30 cellular contexts compared by ENCODE assay signal in the genomic region with DNA sequence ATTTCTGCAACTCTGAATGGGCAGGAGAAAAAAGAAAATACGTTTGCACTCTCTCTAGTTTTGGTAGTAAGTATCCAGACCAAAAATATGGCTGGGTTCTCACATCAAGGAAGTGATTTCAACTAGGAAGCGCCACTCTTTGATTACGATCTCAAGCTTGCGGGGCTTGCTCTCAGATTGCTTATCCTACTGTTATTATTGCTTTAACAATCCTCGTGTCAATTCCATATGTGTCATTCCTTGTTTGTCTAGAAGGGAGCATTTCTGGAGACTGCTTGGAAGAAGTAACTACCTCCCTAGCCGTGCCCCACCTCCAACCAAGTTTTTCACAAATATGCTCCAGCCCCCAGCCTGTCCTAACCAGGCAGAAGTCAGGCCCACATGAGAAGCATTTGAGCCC. TPM values are rescaled to one million over a fixed set of nuclear protein-coding genes. Genes with fewer than 3 reads are reported as not detected.
DNase-seq lines count a peak whose midpoint lies in the region; ATAC-seq and TF ChIP-seq lines count a peak whose summit lies in the region.
"Had no signal": no experiment of that assay in that cellular context is flagged by ENCODE, and none has a peak within 500 bp of the region (broad histone marks: within the 10 kb centered on the region; RNA-seq: fewer than 3 reads in every experiment).

No MANE protein-coding gene starts in this region.

- no peak overlapping the region for H3K9ac ChIP-seq in neural progenitor cell
- H3K9ac ChIP-seq: parathyroid adenoma had no signal

- no peak for TF ChIP-seq EP300 in transverse colon (IDR thresholded peaks at IDR 0.05; ENCODE audit: low read depth)

- in situ Hi-C loops in transverse colon (cut with MboI; ENCODE audit: low pct_ligation_motif_present in 1 of 4, low pct_unique_long_range_greater_than_20kb in 1 of 4, low sequenced_read_pairs in 3 of 4): no loop called here

- H3K4me2 ChIP-seq in neural progenitor cell: no peak overlapping the region

- no peaks in the 10 kb centered on the region for H3K9me3 Mint-ChIP-seq in neural progenitor cell
- H3K9me3 Mint-ChIP-seq: activated T-cell treated with anti-CD3 and anti-CD28 coated beads, Interleukin-2, amount 50 U/mL, for 4 hours; HFFc6; neural crest cell had no signal

- H3K4me3 Mint-ChIP-seq in neural progenitor cell: peak overlapping the region; percentile 27
- H3K4me3 Mint-ChIP-seq: activated T-cell treated with anti-CD3 and anti-CD28 coated beads, Interleukin-2, amount 50 U/mL, for 4 hours; CD4-positive, CD25-positive, alpha-beta regulatory T cell; HFFc6; neural crest cell; T-helper 17 cell had no signal

- H3F3A ChIP-seq in neural progenitor cell (ENCODE audit: low read depth): peaks cover 15% of the 10 kb centered on the region

- intact Hi-C loops in transverse colon (cut with DNase I; ENCODE audit: low total_unique reads): loop anchor here (5.0 kb wide), 1 partner anchor 85 kb away; no protein-coding TSS in a partner anchor

- H3K27ac Mint-ChIP-seq in neural progenitor cell: no peak overlapping the region
- H3K27ac Mint-ChIP-seq: CD4-positive, CD25-positive, alpha-beta regulatory T cell; HFFc6; T-helper 17 cell had no signal

- peaks cover 16% of the 10 kb centered on the region for H4K20me1 ChIP-seq in neural progenitor cell (ENCODE audit: low read depth)

- H3K27me3 ChIP-seq in neural progenitor cell (peaks cover 44% of the 10 kb centered on the region), transverse colon (peaks cover 33% of the 10 kb centered on the region)
- H3K27me3 ChIP-seq: adrenal gland, testis had no signal

- H3K79me2 ChIP-seq in neural progenitor cell (ENCODE audit: low read depth): no peaks in the 10 kb centered on the region
- H3K79me2 ChIP-seq: parathyroid adenoma had no signal

- no peak for ATAC-seq in activated CD4-positive, CD25-positive, alpha-beta regulatory T cell treated with anti-CD3 and anti-CD28 coated beads, Interleukin-2, amount 50 U/mL, for 24 hours
- ATAC-seq: activated T-cell treated with anti-CD3 and anti-CD28 coated beads, Interleukin-2, amount 50 U/mL, for 4 hours; heart right ventricle; mucosa of descending colon; right cardiac atrium; SK-N-SH treated with all-trans-retinoic acid at 6 μM for 48 hours; T-helper 17 cell had no signal

- H2AFZ ChIP-seq in neural progenitor cell (replicated peaks): no peak overlapping the region
- H2AFZ ChIP-seq: parathyroid adenoma had no signal

- H3K4me3 ChIP-seq in neural progenitor cell (no peak overlapping the region), transverse colon (peak overlapping the region in 1 of 4 donors; percentile 58)
- H3K4me3 ChIP-seq: adrenal gland, heart right ventricle, lung, mucosa of descending colon, testis had no signal

- DNase-seq in NCI-H2029 (lab: John Stamatoyannopoulos, UW): peak; percentile 32
- no peak for DNase-seq in NCI-H2029 treated with DMSO at 0.1 percent for 48 hours (lab: John Stamatoyannopoulos, UW)
- DNase-seq in neural progenitor cell (ENCODE audit: low spot score): no peak
- no peak for DNase-seq in transverse colon
- DNase-seq in NCI-H146 treated with DMSO at 0.1 percent for 48 hours (lab: John Stamatoyannopoulos, UW; ENCODE audit: unreplicated experiment): no peak
- DNase-seq in erythroblast (lab: John Stamatoyannopoulos, UW): no peak
- DNase-seq: 8988T; activated CD4-positive, alpha-beta T cell treated with anti-CD3 and anti-CD28 coated beads for 48 hours; activated T-cell treated with anti-CD3 and anti-CD28 coated beads, Interleukin-2, amount 50 U/mL, for 4 hours; adrenal gland; CD4-positive, CD25-positive, alpha-beta regulatory T cell; effector CD8-positive, alpha-beta T cell; GOT3; heart right ventricle; HFFc6; NCI-H1694; NCI-H774; right cardiac atrium; stimulated activated CD4-positive, alpha-beta T cell treated with anti-CD3 and anti-CD28 coated beads, Interleukin-4, amount 100 ng/mL, for 1 hour; T-helper 17 cell; testis had no signal

- H3K27me3 Mint-ChIP-seq in neural progenitor cell (ENCODE audit: insufficient read depth, low read depth): peaks cover 30% of the 10 kb centered on the region

- H3K27ac ChIP-seq in cingulate gyrus (ENCODE audit: low read depth, low read length): peak overlapping the region; percentile 76
- H3K27ac ChIP-seq in neural progenitor cell: no peak overlapping the region
- H3K27ac ChIP-seq in transverse colon: peak overlapping the region; percentile 63 to 91 (median 84)
- H3K27ac ChIP-seq: adrenal gland, epithelial cell of prostate, heart right ventricle, HL-60, parathyroid adenoma, testis had no signal

- TF ChIP-seq POLR2A in transverse colon (IDR thresholded peaks at IDR 0.05) (no peak), erythroblast (IDR thresholded peaks at IDR 0.05; ENCODE audit: low read length) (no peak)

- H3K9me3 ChIP-seq in neural progenitor cell (ENCODE audit: low read depth) (no peaks in the 10 kb centered on the region), transverse colon (no peaks in the 10 kb centered on the region)
- H3K9me3 ChIP-seq: adrenal gland, heart right ventricle, mucosa of descending colon, testis had no signal

- H3K36me3 Mint-ChIP-seq in neural progenitor cell: no peaks in the 10 kb centered on the region
- H3K36me3 Mint-ChIP-seq: CD4-positive, CD25-positive, alpha-beta regulatory T cell had no signal

- H3K36me3 ChIP-seq in neural progenitor cell (no peaks in the 10 kb centered on the region), transverse colon (no peaks in the 10 kb centered on the region)
- H3K36me3 ChIP-seq: adrenal gland, heart right ventricle had no signal

- WGBS in transverse colon (ENCODE audit: low coverage in 1 of 2), 2 donors: 30 to 31% methylated on average over 6 of the region's 6 CpGs

- H3K4me1 Mint-ChIP-seq in neural progenitor cell: peaks cover 17% of the 10 kb centered on the region

- peaks cover 8% of the 10 kb centered on the region for H3K4me1 ChIP-seq in neural progenitor cell
- H3K4me1 ChIP-seq in transverse colon: peaks cover 11 to 37% (median 31%) of the 10 kb centered on the region in 4 donors

- no peak for TF ChIP-seq CTCF in neural progenitor cell (IDR thresholded peaks at IDR 0.05)
- TF ChIP-seq CTCF in transverse colon (IDR thresholded peaks at IDR 0.05): no peak

RNA-seq across cellular contexts. Expression of a gene that starts 3.5 kb away (rescaled TPM):
- total RNA-seq in neural progenitor cell (ENCODE audit: low replicate concordance) (18.4 and 28.2 TPM in 2 replicates), transverse colon (100 to 1,000 TPM in 1 of 4 donors, 10 to 100 TPM in 3; 67.6 to 105 (median 95.6) TPM)
- total RNA-seq: CD4-positive, CD25-positive, alpha-beta regulatory T cell had no signal
